Comparison of ENCODE assay signal across 9 cellular contexts in the genomic region with DNA sequence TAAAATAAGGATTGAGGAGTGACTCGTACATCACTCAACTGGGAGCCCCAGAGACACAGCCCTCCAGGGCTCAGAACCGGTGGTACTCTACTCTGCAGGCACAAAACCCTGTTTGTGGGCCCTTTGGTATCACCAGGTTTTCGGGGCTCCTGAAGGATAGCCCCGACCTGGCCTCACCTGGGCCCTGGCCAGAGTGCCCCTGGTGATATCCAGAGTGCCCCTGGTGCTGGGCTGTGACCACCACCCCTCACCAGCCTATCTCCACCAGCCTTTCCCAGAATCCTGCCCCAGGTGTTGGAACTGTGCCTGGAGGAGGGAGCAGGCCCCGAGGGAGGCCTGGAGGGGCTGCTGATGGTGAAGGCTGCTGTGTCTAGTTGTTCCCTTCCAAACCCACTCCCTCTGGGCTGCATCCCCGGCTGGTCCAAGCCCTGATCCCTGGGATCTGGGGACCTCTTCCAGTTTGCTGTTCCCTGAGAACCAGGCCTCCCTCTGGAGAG. TPM values are rescaled to one million over a fixed set of nuclear protein-coding genes. Genes with fewer than 3 reads are reported as not detected.
DNase-seq lines count a peak whose midpoint lies in the region; ATAC-seq and TF ChIP-seq lines count a peak whose summit lies in the region.
"Had no signal": no experiment of that assay in that cellular context is flagged by ENCODE, and none has a peak within 500 bp of the region (broad histone marks: within the 10 kb centered on the region; RNA-seq: fewer than 3 reads in every experiment).

No MANE protein-coding gene starts in this region.

- no peaks in the 10 kb centered on the region for H3K27me3 ChIP-seq in prostate gland (replicated peaks; ENCODE audit: insufficient read depth)

- H3K4me3 ChIP-seq in fibroblast of pulmonary artery (replicated peaks; ENCODE audit: low read depth, low read length) (no peak overlapping the region), prostate gland (no peak overlapping the region)

- no peak for TF ChIP-seq POLR2A in prostate gland (IDR thresholded peaks at IDR 0.05)

- WGBS in prostate gland, result 45% methylated on average over 6 of the region's 6 CpGs

- TF ChIP-seq CTCF in RWPE1 (conservative IDR thresholded peaks at IDR 0.05; ENCODE audit: low read depth) (no peak), fibroblast of pulmonary artery (IDR thresholded peaks at IDR 0.05; ENCODE audit: low read length, missing control alignments) (no peak), prostate gland (IDR thresholded peaks at IDR 0.05) (no peak)

- no peaks in the 10 kb centered on the region for H3K36me3 ChIP-seq in prostate gland

- DNase-seq in AG20443 (ENCODE audit: low spot score) (peak; percentile 4), RWPE1 (ENCODE audit: low spot score) (no peak), fibroblast of pulmonary artery (ENCODE audit: low read depth) (peak; percentile 40), prostate gland (ENCODE audit: low spot score) (no peak), SHP77 (lab: John Stamatoyannopoulos, UW) (no peak)
- no peak for DNase-seq in stimulated activated CD4-positive, alpha-beta T cell treated with anti-CD3 and anti-CD28 coated beads, Interleukin-4, amount 100 ng/mL, for 4 hours
- no peak for DNase-seq in activated CD4-positive, alpha-beta T cell treated with anti-CD3 and anti-CD28 coated beads for 48 hours

- no peaks in the 10 kb centered on the region for H3K9me3 ChIP-seq in prostate gland

- no peak for ATAC-seq in GM19455 (IDR thresholded peaks at IDR 0.05; ENCODE audit: unreplicated experiment)

- intact Hi-C loops in prostate gland (cut with DNase I), result loop anchor here (1.0 kb wide), 1 partner anchor 58 kb away; no protein-coding TSS in a partner anchor

- H3K4me1 ChIP-seq in prostate gland (replicated peaks), result peaks cover 6% of the 10 kb centered on the region

- POLR2A ChIA-PET in RWPE1 (lab: Yijun Ruan, JAX; ENCODE audit: low non-redundant PET), result no interaction called here

- CTCF ChIA-PET in RWPE1 (lab: Yijun Ruan, JAX), result interaction anchor here (0.6 to 1.2 kb wide), 7 partner anchors 27 to 295 kb away, joined by 3 to 8 read pairs (median 3); no protein-coding TSS in a partner anchor

- H3K27ac ChIP-seq in RWPE1, result peak overlapping the region; percentile 70
- peak overlapping the region; percentile 75 to 77 for H3K27ac ChIP-seq in prostate gland

RNA-seq across cellular contexts. Expression of a gene that starts 2.2 kb away (rescaled TPM):
- 10 to 100 TPM; 19.2 to 39.7 TPM for total RNA-seq in prostate gland
- total RNA-seq: CD8-positive, alpha-beta T cell had no signal

RNA-seq across cellular contexts. Expression of a gene that starts 23.6 kb away (rescaled TPM):
- total RNA-seq in prostate gland, result 10 to 100 TPM; 39.6 to 63.2 TPM

Comparison
In these comparisons a context has a peak if more than half of its experiments do, and no peak if none do; other contexts are left out.
1. DNase-seq: peak in AG20443 (single experiment) and fibroblast of pulmonary artery (single experiment); none in RWPE1 (single experiment), prostate gland (single experiment), stimulated activated CD4-positive, alpha-beta T cell treated with anti-CD3 and anti-CD28 coated beads, Interleukin-4, amount 100 ng/mL, for 4 hours (0 of 2), SHP77 (0 of 2) and activated CD4-positive, alpha-beta T cell treated with anti-CD3 and anti-CD28 coated beads for 48 hours (single experiment).